ENCODE assay signal across 13 cellular contexts in the genomic region with DNA sequence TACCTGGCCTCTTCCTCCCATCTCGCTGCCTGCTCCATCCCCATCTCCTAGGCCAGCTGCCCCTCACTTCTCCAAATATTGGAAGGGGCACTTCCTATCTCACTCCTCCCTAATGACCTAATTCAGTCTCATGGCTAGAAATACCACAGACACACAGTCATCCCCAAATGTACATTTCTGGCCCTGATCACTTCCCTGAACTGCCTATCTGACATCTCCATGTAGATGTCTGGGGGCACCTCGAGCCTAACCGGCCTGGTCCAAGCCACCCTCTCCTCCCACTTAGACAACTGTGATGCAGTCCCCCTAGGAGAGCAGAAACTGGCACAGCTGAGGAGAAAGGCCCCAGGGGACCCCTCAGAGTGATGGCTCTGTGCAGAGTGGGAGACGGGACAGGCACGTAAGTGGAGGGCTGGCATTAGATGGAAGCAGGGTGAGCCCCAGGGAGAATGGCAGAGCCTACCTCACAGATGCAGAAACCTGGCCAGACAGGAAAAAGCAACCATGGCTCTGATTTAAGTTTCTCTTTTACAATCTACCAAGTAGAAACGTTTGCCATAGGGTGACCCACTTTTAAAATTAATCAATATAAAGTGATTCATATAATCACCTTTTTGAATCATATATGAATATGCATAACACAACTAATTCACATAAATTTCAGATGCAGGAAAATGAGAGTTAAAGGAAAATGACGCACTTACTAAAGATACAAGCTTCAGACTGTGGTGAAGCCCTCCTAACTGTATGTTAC. TPM values are rescaled to one million over a fixed set of nuclear protein-coding genes. Genes with fewer than 3 reads are reported as not detected.
DNase-seq lines count a peak whose midpoint lies in the region; ATAC-seq, FAIRE-seq and TF ChIP-seq lines count a peak whose summit lies in the region.
"Had no signal": no experiment of that assay in that cellular context is flagged by ENCODE, and none has a peak within 500 bp of the region (broad histone marks: within the 10 kb centered on the region; RNA-seq: fewer than 3 reads in every experiment).

No MANE protein-coding gene starts in this region.

- H3K9me3 Mint-ChIP-seq in Caco-2 (ENCODE audit: unreplicated experiment) = no peaks in the 10 kb centered on the region

- TF ChIP-seq CTCF in AG10803 (conservative IDR thresholded peaks at IDR 0.05; ENCODE audit: low read length) (no peak), VCaP (conservative IDR thresholded peaks at IDR 0.05) (no peak), keratinocyte (optimal IDR thresholded peaks at IDR 0.05 in 1 of 3, IDR thresholded peaks at IDR 0.05 in 1 of 3, conservative IDR thresholded peaks at IDR 0.05 in 1 of 3; ENCODE audit: extremely low read depth in 1 of 3, insufficient read depth in 2 of 3, low read length in 3 of 3) (no peak), Caco-2 (IDR thresholded peaks at IDR 0.05; ENCODE audit: insufficient read depth in 1 of 2, low read depth in 1 of 2, low read length in 1 of 2, severe bottlenecking in 1 of 2, unreplicated experiment in 1 of 2) (no peak)

- CTCF ChIA-PET in Caco-2 (lab: Charles Lee) = no interaction called here

- POLR2A ChIA-PET in Caco-2 (lab: Charles Lee) = no interaction called here

- dilution Hi-C loops in keratinocyte (cut with MboI; ENCODE audit: extremely low pct_ligation_motif_present, low sequenced_read_pairs) = no loop called here

- H3K4me3 ChIP-seq in AG10803 (ENCODE audit: low read length) = no peak overlapping the region
- H3K4me3 ChIP-seq in GM23248 = no peak overlapping the region
- no peak overlapping the region for H3K4me3 ChIP-seq in keratinocyte (ENCODE audit: control insufficient read depth in 2 of 3, extremely low read depth in 1 of 3, insufficient read depth in 2 of 3, low read depth in 1 of 3, low read length in 3 of 3)
- no peak overlapping the region for H3K4me3 ChIP-seq in Caco-2 (ENCODE audit: low read depth, low read length)

- no peaks in the 10 kb centered on the region for H3F3A ChIP-seq in GM23248 (ENCODE audit: insufficient read depth)

- H3K27ac Mint-ChIP-seq in Caco-2 (ENCODE audit: unreplicated experiment) = no peak overlapping the region

- H2AFZ ChIP-seq in GM23248 (no peak overlapping the region), keratinocyte (ENCODE audit: control insufficient read depth, low read length) (no peak overlapping the region)

- H3K36me3 Mint-ChIP-seq in Caco-2 (ENCODE audit: insufficient read depth, unreplicated experiment) = peaks cover 16% of the 10 kb centered on the region

- H3K9me2 ChIP-seq in GM23248 (ENCODE audit: insufficient read depth) = no peaks in the 10 kb centered on the region

- H3K4me3 Mint-ChIP-seq in Caco-2 (ENCODE audit: unreplicated experiment) = no peak overlapping the region

- H3K4me2 ChIP-seq in GM23248 (ENCODE audit: unreplicated experiment) (peak overlapping the region; percentile 1), keratinocyte (ENCODE audit: control insufficient read depth, extremely low read depth, insufficient read depth, low read depth, low read length) (peak overlapping the region; percentile 5)

- H3K9me1 ChIP-seq in keratinocyte (ENCODE audit: control insufficient read depth, extremely low read depth, insufficient read depth, low read length) = peaks cover 4% of the 10 kb centered on the region

- H4K20me1 ChIP-seq in GM23248 (ENCODE audit: insufficient read depth) = peaks cover 11% of the 10 kb centered on the region; the same call in 1 of the 2 replicates
- H4K20me1 ChIP-seq in keratinocyte (ENCODE audit: control insufficient read depth, extremely low read depth, insufficient read depth, low read length) = peaks cover 13% of the 10 kb centered on the region

- WGBS in GM23248 (ENCODE audit: low coverage in 1 of 2, low lambda C conversion rate in 2 of 2, missing lambda C conversion rate in 2 of 2), 2 experiments = 69 to 73% methylated on average over 7 of the region's 7 CpGs

- H3K79me2 ChIP-seq in GM23248 (ENCODE audit: insufficient read depth) (peaks cover 97% of the 10 kb centered on the region), keratinocyte (ENCODE audit: control insufficient read depth, insufficient read depth, low read length) (peaks cover 80% of the 10 kb centered on the region)

- BruUV-seq in Caco-2 (replicated peaks; lab: Mats Ljungman, UMichigan) = no TSS peak

- no peaks in the 10 kb centered on the region for H3K27me3 Mint-ChIP-seq in Caco-2 (ENCODE audit: insufficient read depth, unreplicated experiment)

- H3K27ac ChIP-seq in GM23248 (no peak overlapping the region), VCaP (peak overlapping the region; percentile 27; the same call in 1 of the 2 replicates), keratinocyte (ENCODE audit: control insufficient read depth, insufficient read depth, low read length) (no peak overlapping the region)

- in situ Hi-C loops in GM23248 (cut with MboI) = no loop called here

- no peaks in the 10 kb centered on the region for H3K9me3 ChIP-seq in GM23248 (ENCODE audit: low read depth)
- no peaks in the 10 kb centered on the region for H3K9me3 ChIP-seq in keratinocyte (ENCODE audit: control insufficient read depth, low read depth, low read length)
- H3K9me3 ChIP-seq in Caco-2 = no peaks in the 10 kb centered on the region

- ATAC-seq in GM18907 (IDR thresholded peaks at IDR 0.05; ENCODE audit: unreplicated experiment) (no peak), GM18519 (IDR thresholded peaks at IDR 0.05; ENCODE audit: low FRiP score, unreplicated experiment) (no peak)

- peak; percentile 51 for FAIRE-seq in keratinocyte (lab: Jason Lieb, UNC)
- FAIRE-seq: kidney had no signal

- H3K27me3 ChIP-seq in GM23248 (replicated peaks; ENCODE audit: insufficient read depth) (no peaks in the 10 kb centered on the region), keratinocyte (ENCODE audit: control insufficient read depth, extremely low read depth, insufficient read depth, low read length) (no peaks in the 10 kb centered on the region), Caco-2 (replicated peaks; ENCODE audit: control insufficient read depth, insufficient read depth, low read length) (no peaks in the 10 kb centered on the region)

- H3K36me3 ChIP-seq in GM23248 (ENCODE audit: low read depth) = no peaks in the 10 kb centered on the region
- peaks cover 0 to 6% of the 10 kb centered on the region in 2 experiments for H3K36me3 ChIP-seq in keratinocyte (ENCODE audit: control insufficient read depth in 2 of 2, extremely low read depth in 1 of 2, insufficient read depth in 2 of 2, low read length in 2 of 2)
- H3K36me3 ChIP-seq in Caco-2 (ENCODE audit: control insufficient read depth, insufficient read depth, low read length) = no peaks in the 10 kb centered on the region; the same call in 1 of the 2 replicates

- H3K4me1 ChIP-seq in GM23248 (ENCODE audit: insufficient read depth) (peaks cover 18% of the 10 kb centered on the region), keratinocyte (ENCODE audit: control insufficient read depth, extremely low read depth, insufficient read depth, low read length) (peaks cover 39% of the 10 kb centered on the region), Caco-2 (no peaks in the 10 kb centered on the region)

- H3K4me1 Mint-ChIP-seq in Caco-2 (ENCODE audit: low read depth, unreplicated experiment) = peaks cover 31% of the 10 kb centered on the region

- DNase-seq in AG10803 (ENCODE audit: low read depth) (peak; percentile 25), GM23248 (peak; percentile 56), keratinocyte (ENCODE audit: low read depth, low spot score) (no peak), Caco-2 (no peak), anterior cingulate cortex (lab: John Stamatoyannopoulos, UW) (no peak)
- DNase-seq: activated CD4-positive, alpha-beta T cell treated with anti-CD3 and anti-CD28 coated beads, Interleukin-2, amount 50 U/mL, for 4 hours; Calu3; kidney; Right ventricle myocardium superior; stimulated activated CD4-positive, alpha-beta T cell treated with anti-CD3 and anti-CD28 coated beads, Interleukin-2, amount 100 ng/mL, for 24 hours had no signal

- H3K9ac ChIP-seq in GM23248 = no peak overlapping the region
- no peak overlapping the region for H3K9ac ChIP-seq in keratinocyte (ENCODE audit: control insufficient read depth, extremely low read depth, insufficient read depth, low read length)

- intact Hi-C loops in Caco-2 (cut with micrococcal nuclease; ENCODE audit: unreplicated experiment) = no loop called here

RNA-seq across cellular contexts. Expression of a gene that starts 22.1 kb away (rescaled TPM):
- 12.4 and 13.8 TPM in 2 replicates for total RNA-seq in GM23248 (2014; rRNA removed; shearing (Covaris generic))
- polyA plus RNA-seq in GM23248 (2016; fragmentation: Nextera tagmentation; extraction: Ambion mirVana) (2.8 and 3.0 TPM in 2 replicates), keratinocyte (5.0 to 8.3 TPM (median 6.0 TPM) in 3 replicates)
- 6.7 TPM for polyA plus RNA-seq in keratinocyte (2011; ENCODE audit: low read depth)
- polyA plus RNA-seq in keratinocyte (2011; cell fraction: cytosol; rRNA removed) = 5.4 and 5.5 TPM in 2 replicates
- polyA plus RNA-seq in keratinocyte (2011; cell fraction: nucleus; rRNA removed) = 12.0 and 12.2 TPM in 2 replicates
- 10.2 and 10.7 TPM in 2 replicates for polyA plus RNA-seq in keratinocyte (2012; ENCODE audit: low replicate concordance)
- polyA minus RNA-seq in keratinocyte = 11.7 to 20.7 TPM (median 17.3 TPM) in 3 replicates
- 43.2 TPM for polyA minus RNA-seq in keratinocyte (2011; cell fraction: cytosol; rRNA and poly(A)+ RNA removed)
- 12.7 and 14.0 TPM in 2 replicates for polyA minus RNA-seq in keratinocyte (2011; cell fraction: nucleus; rRNA and poly(A)+ RNA removed)
- 31.3 and 38.2 TPM in 2 replicates for total RNA-seq in Caco-2 (2022)

Comparison
In these comparisons a context has a peak if more than half of its experiments do, and no peak if none do; other contexts are left out.
1. DNase-seq: peak in AG10803 (single experiment) and GM23248 (single experiment); none in keratinocyte (single experiment), Caco-2 (0 of 2) and anterior cingulate cortex (0 of 58).